25 cellular contexts compared by ENCODE assay signal in genomic region chr22:33455036-33455435, GRCh38.
"Had no signal": no experiment of that assay in that cellular context is flagged by ENCODE, and none has a peak within 500 bp of the region (broad histone marks: within the 10 kb centered on the region; RNA-seq: fewer than 3 reads in every experiment).

No MANE protein-coding gene starts in this region.

- H3K36me3 ChIP-seq: gastrocnemius medialis, neutrophil, prostate gland, sigmoid colon, stomach, thyroid gland, upper lobe of left lung had no signal

- H3K4me1 Mint-ChIP-seq: memory B cell; stimulated activated effector memory CD8-positive, alpha-beta T cell treated with anti-CD3 and anti-CD28 coated beads, Interleukin-12 subunit alpha, Interleukin-12 subunit beta, amount 100 ng/mL, for 72 hours had no signal

- H3K27ac Mint-ChIP-seq: endodermal cell; memory B cell; natural killer cell treated with Interleukin-12 subunit alpha and Interleukin-12 subunit beta and Interleukin-15 and Interleukin-18, amount 100 ng/mL, for 72 hours; stimulated activated effector memory CD8-positive, alpha-beta T cell treated with anti-CD3 and anti-CD28 coated beads, Interleukin-12 subunit alpha, Interleukin-12 subunit beta, amount 100 ng/mL, for 72 hours had no signal

- ATAC-seq: esophagus mucosa; gastrocnemius medialis; natural killer cell treated with Interleukin-12 subunit alpha and Interleukin-12 subunit beta and Interleukin-15 and Interleukin-18, amount 100 ng/mL, for 72 hours; right cardiac atrium; stimulated activated effector memory CD8-positive, alpha-beta T cell treated with anti-CD3 and anti-CD28 coated beads, Interleukin-12 subunit alpha, Interleukin-12 subunit beta, amount 100 ng/mL, for 72 hours had no signal

- H3K4me3 Mint-ChIP-seq: endodermal cell; memory B cell; naive B cell; natural killer cell treated with Interleukin-12 subunit alpha and Interleukin-12 subunit beta and Interleukin-15 and Interleukin-18, amount 100 ng/mL, for 72 hours; neural crest cell; stimulated activated effector memory CD8-positive, alpha-beta T cell treated with anti-CD3 and anti-CD28 coated beads, Interleukin-12 subunit alpha, Interleukin-12 subunit beta, amount 100 ng/mL, for 72 hours had no signal

- H3K4me1 ChIP-seq: gastrocnemius medialis, parathyroid adenoma, prostate gland, thyroid gland, upper lobe of left lung had no signal

- H3K9ac ChIP-seq: parathyroid adenoma had no signal

- H3K27me3 Mint-ChIP-seq: memory B cell; naive B cell; natural killer cell treated with Interleukin-12 subunit alpha and Interleukin-12 subunit beta and Interleukin-15 and Interleukin-18, amount 100 ng/mL, for 72 hours had no signal

- H3K9me3 Mint-ChIP-seq: endodermal cell; memory B cell; naive B cell; natural killer cell treated with Interleukin-12 subunit alpha and Interleukin-12 subunit beta and Interleukin-15 and Interleukin-18, amount 100 ng/mL, for 72 hours; neural crest cell; stimulated activated effector memory CD8-positive, alpha-beta T cell treated with anti-CD3 and anti-CD28 coated beads, Interleukin-12 subunit alpha, Interleukin-12 subunit beta, amount 100 ng/mL, for 72 hours had no signal

- H3K4me3 ChIP-seq: dorsolateral prefrontal cortex, gastrocnemius medialis, lung, prostate gland, sigmoid colon, stomach, thyroid gland, upper lobe of left lung had no signal

- H3K27ac ChIP-seq: epithelial cell of prostate, gastrocnemius medialis, neutrophil, parathyroid adenoma, prostate gland, sigmoid colon, stomach, thyroid gland, upper lobe of left lung had no signal

- DNase-seq: effector CD4-positive, alpha-beta T cell; endodermal cell; foreskin fibroblast; gastrocnemius medialis; head of caudate nucleus; naive B cell; right cardiac atrium; sigmoid colon; stimulated activated CD4-positive, alpha-beta T cell treated with anti-CD3 and anti-CD28 coated beads, Interleukin-2, amount 100 ng/mL, for 24 hours; stimulated activated CD4-positive, alpha-beta T cell treated with anti-CD3 and anti-CD28 coated beads, Interleukin-4, amount 100 ng/mL, for 24 hours; stimulated activated naive CD4-positive, alpha-beta T cell treated with Interleukin-2 at 50 U/mL for 16 hours; stomach; thyroid gland; upper lobe of left lung had no signal

- H3K27me3 ChIP-seq: dorsolateral prefrontal cortex, gastrocnemius medialis, neutrophil, sigmoid colon, stomach, thyroid gland, upper lobe of left lung had no signal

- H3K36me3 Mint-ChIP-seq: memory B cell; natural killer cell treated with Interleukin-12 subunit alpha and Interleukin-12 subunit beta and Interleukin-15 and Interleukin-18, amount 100 ng/mL, for 72 hours; stimulated activated effector memory CD8-positive, alpha-beta T cell treated with anti-CD3 and anti-CD28 coated beads, Interleukin-12 subunit alpha, Interleukin-12 subunit beta, amount 100 ng/mL, for 72 hours had no signal
